In the genomic region with DNA sequence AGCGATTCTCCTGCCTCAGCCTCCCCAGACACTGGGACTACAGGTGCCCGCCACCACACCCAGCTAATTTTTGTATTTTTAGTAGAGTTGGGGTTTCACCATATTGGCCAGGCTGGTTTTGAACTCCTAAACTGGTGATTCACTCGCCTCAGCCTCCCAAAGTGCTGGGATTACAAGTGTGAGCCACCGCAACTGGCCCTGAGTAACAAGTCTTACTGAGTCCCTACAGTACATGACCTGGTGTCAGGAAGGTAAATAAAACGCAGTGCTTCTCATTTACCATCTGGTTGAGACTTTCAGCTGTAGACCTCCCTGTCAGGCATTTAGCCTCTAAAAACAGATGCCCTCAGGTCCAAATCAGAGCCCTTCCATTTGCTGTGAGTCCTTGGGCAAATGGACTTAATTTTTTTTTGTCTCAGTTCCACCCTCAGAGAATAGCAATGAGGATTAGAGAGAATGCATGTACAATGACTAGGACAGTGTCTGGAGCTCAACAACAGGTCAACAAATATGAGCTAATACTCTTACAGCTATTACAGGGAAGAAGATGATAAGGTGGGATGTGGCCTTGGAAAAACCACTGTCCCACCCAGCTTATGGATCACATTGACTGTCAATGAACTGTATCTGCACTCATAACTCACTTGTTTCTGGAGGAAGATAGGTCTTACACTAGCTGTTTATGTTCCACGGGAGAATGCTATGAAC, we compare ENCODE assay signal across 21 cellular contexts.
"Had no signal": no experiment of that assay in that cellular context is flagged by ENCODE, and none has a peak within 500 bp of the region (broad histone marks: within the 10 kb centered on the region; RNA-seq: fewer than 3 reads in every experiment).

No MANE protein-coding gene starts in this region.

- H3K4me3 ChIP-seq: cardiac muscle cell, prostate gland, spleen, thoracic aorta, upper lobe of right lung had no signal

- H3K27ac ChIP-seq: cardiac muscle cell, foreskin keratinocyte, prostate gland, spleen, thoracic aorta, upper lobe of right lung had no signal

- H3K36me3 Mint-ChIP-seq: activated naive CD4-positive, alpha-beta T cell treated with anti-CD3 and anti-CD28 coated beads, Interleukin-2, amount 10 ng/mL, durations not matched to agents 7 days and 5 days; natural killer cell treated with Interleukin-12 subunit alpha and Interleukin-12 subunit beta and Interleukin-15 and Interleukin-18, amount 100 ng/mL, for 72 hours had no signal

- DNase-seq: activated B cell treated with CpG ODN at 0.5 μM for 24 hours; activated CD4-positive, alpha-beta T cell treated with anti-CD3 and anti-CD28 coated beads for 36 hours; activated CD4-positive, alpha-beta T cell treated with anti-CD3 and anti-CD28 coated beads, Interleukin-2, amount 50 U/mL, for 4 hours; activated effector memory CD4-positive, alpha-beta T cell treated with anti-CD3 and anti-CD28 coated beads, Interleukin-2, amount 50 U/mL, for 16 hours; activated naive CD4-positive, alpha-beta T cell treated with anti-CD3 and anti-CD28 coated beads, Interleukin-2, amount 10 ng/mL, durations not matched to agents 7 days and 5 days; activated naive CD8-positive, alpha-beta T cell treated with anti-CD3 and anti-CD28 coated beads, Interleukin-2, amount 50 U/mL, for 24 hours; activated T-cell treated with anti-CD3 and anti-CD28 coated beads, Interleukin-2, amount 50 U/mL, for 48 hours; cortex of kidney; endodermal cell; foreskin keratinocyte; glutamatergic neuron; spleen; stimulated activated CD4-positive, alpha-beta T cell treated with anti-CD3 and anti-CD28 coated beads, Interleukin-4, amount 100 ng/mL, for 1 hour; stimulated activated naive CD4-positive, alpha-beta T cell; T1000; upper lobe of right lung had no signal

- H3K36me3 ChIP-seq: cardiac muscle cell, prostate gland, spleen, thoracic aorta, upper lobe of right lung had no signal

- ATAC-seq: activated CD4-positive, alpha-beta T cell treated with anti-CD3 and anti-CD28 coated beads for 36 hours; activated naive CD8-positive, alpha-beta T cell treated with anti-CD3 and anti-CD28 coated beads, Interleukin-2, amount 50 U/mL, for 24 hours; foreskin keratinocyte; natural killer cell treated with Interleukin-12 subunit alpha and Interleukin-12 subunit beta and Interleukin-15 and Interleukin-18, amount 100 ng/mL, for 72 hours had no signal

- H3K27me3 ChIP-seq: cardiac muscle cell, foreskin keratinocyte, spleen, upper lobe of right lung had no signal

- H3K27me3 Mint-ChIP-seq: activated naive CD4-positive, alpha-beta T cell treated with anti-CD3 and anti-CD28 coated beads, Interleukin-2, amount 10 ng/mL, durations not matched to agents 7 days and 5 days; activated naive CD8-positive, alpha-beta T cell treated with anti-CD3 and anti-CD28 coated beads, Interleukin-2, amount 50 U/mL, for 24 hours; natural killer cell treated with Interleukin-12 subunit alpha and Interleukin-12 subunit beta and Interleukin-15 and Interleukin-18, amount 100 ng/mL, for 72 hours had no signal

- H3K4me1 ChIP-seq: prostate gland had no signal

- H3K9me3 ChIP-seq: prostate gland, spleen, thoracic aorta, upper lobe of right lung had no signal

- H3K9me3 Mint-ChIP-seq: activated B cell treated with CpG ODN at 0.5 μM for 24 hours; activated naive CD4-positive, alpha-beta T cell treated with anti-CD3 and anti-CD28 coated beads, Interleukin-2, amount 10 ng/mL, durations not matched to agents 7 days and 5 days; activated naive CD8-positive, alpha-beta T cell treated with anti-CD3 and anti-CD28 coated beads, Interleukin-2, amount 50 U/mL, for 24 hours; endodermal cell; natural killer cell treated with Interleukin-12 subunit alpha and Interleukin-12 subunit beta and Interleukin-15 and Interleukin-18, amount 100 ng/mL, for 72 hours; T-helper 1 cell treated with Interleukin-12 subunit alpha and Interleukin-12 subunit beta and Interleukin-4 antibody, amounts not matched to agents 30 μg/mL and 1 μg/mL, for 36 hours had no signal

- H3K4me3 Mint-ChIP-seq: activated B cell treated with CpG ODN at 0.5 μM for 24 hours; activated CD4-positive, alpha-beta T cell treated with anti-CD3 and anti-CD28 coated beads for 36 hours; activated naive CD4-positive, alpha-beta T cell treated with anti-CD3 and anti-CD28 coated beads, Interleukin-2, amount 10 ng/mL, durations not matched to agents 7 days and 5 days; activated naive CD8-positive, alpha-beta T cell treated with anti-CD3 and anti-CD28 coated beads, Interleukin-2, amount 50 U/mL, for 24 hours; endodermal cell; natural killer cell treated with Interleukin-12 subunit alpha and Interleukin-12 subunit beta and Interleukin-15 and Interleukin-18, amount 100 ng/mL, for 72 hours; T-helper 1 cell treated with Interleukin-12 subunit alpha and Interleukin-12 subunit beta and Interleukin-4 antibody, amounts not matched to agents 30 μg/mL and 1 μg/mL, for 36 hours had no signal

- H3K27ac Mint-ChIP-seq: activated B cell treated with CpG ODN at 0.5 μM for 24 hours; activated CD4-positive, alpha-beta T cell treated with anti-CD3 and anti-CD28 coated beads for 36 hours; activated naive CD4-positive, alpha-beta T cell treated with anti-CD3 and anti-CD28 coated beads, Interleukin-2, amount 10 ng/mL, durations not matched to agents 7 days and 5 days; activated naive CD8-positive, alpha-beta T cell treated with anti-CD3 and anti-CD28 coated beads, Interleukin-2, amount 50 U/mL, for 24 hours; T-helper 1 cell treated with Interleukin-12 subunit alpha and Interleukin-12 subunit beta and Interleukin-4 antibody, amounts not matched to agents 30 μg/mL and 1 μg/mL, for 36 hours had no signal
